Comparison of ENCODE assay signal across 8 cellular contexts in genomic region chr7:36389371-36390198, GRCh38. TPM values are rescaled to one million over a fixed set of nuclear protein-coding genes. Genes with fewer than 3 reads are reported as not detected.
A peak's percentile ranks its signal among the peaks of the same experiment; 100 is the strongest.
DNase-seq lines count a peak whose midpoint lies in the region; ATAC-seq and TF ChIP-seq lines count a peak whose summit lies in the region.

TSS of gene ANLN (plus strand) at chr7:36389862. CDS start at chr7:36390027, 165 bp downstream.

- no peak for TF ChIP-seq RAD21 in liver (IDR thresholded peaks at IDR 0.05)

- peak; percentile 98 for DNase-seq in NCI-H69 (lab: John Stamatoyannopoulos, UW)
- DNase-seq in activated CD4-positive, alpha-beta T cell treated with anti-CD3 and anti-CD28 coated beads, Interleukin-2, amount 50 U/mL, for 4 hours, result peak; percentile 71 to 74
- DNase-seq in dermis microvascular lymphatic vessel endothelial cell (ENCODE audit: low read depth in 2 of 2), result peak; percentile 55 to 85
- peak; percentile 81 to 83 for DNase-seq in stimulated activated CD4-positive, alpha-beta T cell treated with anti-CD3 and anti-CD28 coated beads, Interleukin-2, amount 100 ng/mL, for 48 hours

- no peaks in the 10 kb centered on the region for H3K36me3 ChIP-seq in liver (ENCODE audit: control insufficient read depth in 4 of 4, insufficient read depth in 3 of 4, low read depth in 1 of 4, low read length in 3 of 4)

- peak within 1 kb of the TSS; percentile 97 for H3K27ac ChIP-seq in C4-2B
- H3K27ac ChIP-seq in liver (ENCODE audit: low read depth in 1 of 2, low read length in 2 of 2), result peak within 1 kb of the TSS; percentile 51 to 66

- H3K9me3 ChIP-seq in liver (ENCODE audit: control insufficient read depth in 4 of 4, low read length in 3 of 4), result no peaks in the 10 kb centered on the region

- TF ChIP-seq CTCF in C4-2B (conservative IDR thresholded peaks at IDR 0.05) (no peak), liver (IDR thresholded peaks at IDR 0.05; ENCODE audit: low read depth, low read length, missing input control) (no peak)

- peak within 1 kb of the TSS; percentile 56 to 73 (median 70) for H3K4me3 ChIP-seq in liver (ENCODE audit: low read depth in 1 of 3, low read length in 3 of 3)

- H3K4me1 ChIP-seq in liver (ENCODE audit: control insufficient read depth in 4 of 4, insufficient read depth in 4 of 4, low read length in 3 of 4), result peaks cover 0 to 11% (median 10%) of the 10 kb centered on the region in 4 donors

- peak within 1 kb of the TSS in 1 of 2 donors; percentile 38 for H3K9ac ChIP-seq in liver (ENCODE audit: low read depth in 1 of 2, low read length in 2 of 2)

- no peaks in the 10 kb centered on the region for H3K27me3 ChIP-seq in liver (ENCODE audit: control insufficient read depth in 4 of 4, insufficient read depth in 4 of 4, low read length in 3 of 4)

- WGBS in liver, result 4% methylated on average over 68 of the region's 68 CpGs

- ATAC-seq in GM19328 (IDR thresholded peaks at IDR 0.05; ENCODE audit: unreplicated experiment) (peak; percentile 82), HG03469 (IDR thresholded peaks at IDR 0.05; ENCODE audit: unreplicated experiment) (peak; percentile 48)

TF ChIP-seq in liver, 16 proteins besides CTCF, POLR2A, EP300 and RAD21:
- TF ChIP-seq MAX (IDR thresholded peaks at IDR 0.05) (no peak), SP1 (IDR thresholded peaks at IDR 0.05) (peak; percentile 49), FOXA2 (IDR thresholded peaks at IDR 0.05) (no peak), RXRA (IDR thresholded peaks at IDR 0.05) (no peak), EGR1 (IDR thresholded peaks at IDR 0.05; ENCODE audit: low read depth in 2 of 2) (no peak), GABPA (IDR thresholded peaks at IDR 0.05 in 1 of 2, conservative IDR thresholded peaks at IDR 0.05 in 1 of 2) (peak in 1 of 2 donors; percentile 44)

RNA-seq across cellular contexts. Expression of gene ANLN, which starts in this region (rescaled TPM):
- total RNA-seq in dermis microvascular lymphatic vessel endothelial cell, result 14.4 and 36.1 TPM in 2 replicates
- total RNA-seq in liver, result 10 to 100 TPM in 1 of 2 donors, under 1 TPM in 1; 0.17 to 27.0 TPM
- 1 to 10 TPM in 1 of 2 donors, under 1 TPM in 1; 0.38 to 2.2 TPM for polyA plus RNA-seq in liver

Comparison
In these comparisons a context has a peak if more than half of its experiments do, and no peak if none do; other contexts are left out.
1. Peak in every context shown above with its lines: DNase-seq, ATAC-seq, H3K4me3 ChIP-seq and H3K27ac ChIP-seq.